Comparison of ENCODE assay signal across 2 cellular contexts in the genomic region with DNA sequence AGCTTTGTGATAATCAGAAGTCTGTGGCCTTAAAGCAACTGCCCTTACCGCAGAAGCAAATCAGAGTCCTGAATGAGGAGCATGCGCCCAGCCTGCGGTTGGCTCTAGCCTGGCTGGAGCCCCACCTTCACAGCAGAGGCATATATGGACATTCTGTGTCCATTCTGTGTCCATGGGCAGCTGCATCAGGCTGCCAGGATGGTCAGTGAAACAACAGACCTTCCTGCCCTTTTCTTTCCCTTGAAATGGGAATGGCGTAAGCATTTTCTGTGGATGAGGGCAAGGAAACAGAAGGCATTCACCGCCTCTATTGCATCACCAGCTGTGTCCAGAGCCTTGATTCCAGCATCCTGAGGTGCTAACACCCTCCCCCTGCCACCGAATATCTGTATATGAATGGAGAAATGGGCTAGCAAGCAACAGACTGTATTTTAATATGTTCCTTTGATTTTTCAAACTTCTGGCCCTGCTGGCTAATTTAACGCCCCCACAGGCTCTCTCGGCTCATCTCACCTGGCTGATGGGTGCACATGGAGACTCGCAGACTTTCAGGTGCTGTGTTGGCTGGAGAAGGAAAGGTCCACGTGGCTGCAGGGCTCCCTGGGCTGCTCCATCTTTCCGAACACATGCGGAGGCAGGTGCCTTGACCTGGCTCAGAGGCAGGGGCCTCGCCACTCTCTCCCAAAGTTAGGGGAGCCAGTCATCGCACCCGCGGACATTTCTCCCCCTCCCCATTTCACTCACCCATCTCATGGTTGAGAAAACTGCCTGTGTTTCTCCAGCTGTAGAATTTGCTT.
TF ChIP-seq lines count a peak whose summit lies in the region.

No MANE protein-coding gene starts in this region.

TF ChIP-seq in IMR-90, 13 proteins besides CTCF, POLR2A, EP300 and RAD21:
- TF ChIP-seq CEBPB (IDR thresholded peaks at IDR 0.05; ENCODE audit: low read depth, low read length) (peak; percentile 37; the same call in 1 of the 2 replicates), NFE2L2 (IDR thresholded peaks at IDR 0.05; ENCODE audit: low read depth, low read length) (no peak)

TF ChIP-seq in H1, 55 proteins besides CTCF, POLR2A, EP300 and RAD21:
- TF ChIP-seq TAF7 (optimal IDR thresholded peaks at IDR 0.05; ENCODE audit: borderline replicate concordance, low read depth, low read length) (no peak), CEBPB (IDR thresholded peaks at IDR 0.05; ENCODE audit: low read depth, low read length) (peak; percentile 71), MAX (IDR thresholded peaks at IDR 0.05) (peak; percentile 47), SIX5 (IDR thresholded peaks at IDR 0.05; ENCODE audit: low read depth, low read length) (no peak)
